11 cellular contexts compared by ENCODE assay signal in genomic region chr3:71695000-71695482, GRCh38. TPM values are rescaled to one million over a fixed set of nuclear protein-coding genes. Genes with fewer than 3 reads are reported as not detected.
DNase-seq lines count a peak whose midpoint lies in the region; TF ChIP-seq lines count a peak whose summit lies in the region.
"Had no signal": no experiment of that assay in that cellular context is flagged by ENCODE, and none has a peak within 500 bp of the region (broad histone marks: within the 10 kb centered on the region; RNA-seq: fewer than 3 reads in every experiment).

No MANE protein-coding gene starts in this region.

- no peaks in the 10 kb centered on the region for H3K36me3 ChIP-seq in muscle layer of duodenum (ENCODE audit: control insufficient read depth in 1 of 2, insufficient read depth in 2 of 2, low read length in 2 of 2)
- peaks cover 0 to 19% (median 0%) of the 10 kb centered on the region in 3 donors for H3K36me3 ChIP-seq in tibial nerve

- H3K9me3 ChIP-seq in muscle layer of duodenum (ENCODE audit: control insufficient read depth in 1 of 2, low read length in 2 of 2) = no peaks in the 10 kb centered on the region
- H3K9me3 ChIP-seq in tibial nerve = no peaks in the 10 kb centered on the region

- no peak for TF ChIP-seq CTCF in tibial nerve (IDR thresholded peaks at IDR 0.05)

- H3K27ac ChIP-seq in muscle layer of duodenum (ENCODE audit: low read length) (peak overlapping the region; percentile 41), tibial nerve (peak overlapping the region; percentile 51 to 83 (median 70))

- H3K27me3 ChIP-seq in muscle layer of duodenum (ENCODE audit: low read depth, low read length) (no peaks in the 10 kb centered on the region), tibial nerve (no peaks in the 10 kb centered on the region)

- peak in 1 of 2 donors; percentile 60 for TF ChIP-seq EP300 in tibial nerve (IDR thresholded peaks at IDR 0.05)

- in situ Hi-C loops in SK-MEL-5 (cut with HindIII; ENCODE audit: low pct_unique_long_range_greater_than_20kb, low sequenced_read_pairs) = no loop called here

- H3K4me1 ChIP-seq in muscle layer of duodenum (ENCODE audit: control insufficient read depth in 1 of 2, insufficient read depth in 2 of 2, low read length in 2 of 2) (peaks cover 24 to 30% of the 10 kb centered on the region in 2 donors), tibial nerve (peaks cover 0 to 56% (median 16%) of the 10 kb centered on the region in 4 donors)

- H3K4me3 ChIP-seq in muscle layer of duodenum (ENCODE audit: low read depth in 1 of 2, low read length in 2 of 2) (peak overlapping the region in 1 of 2 donors; percentile 17), tibial nerve (peak overlapping the region in 1 of 4 donors; percentile 5)

- no peak for TF ChIP-seq POLR2A in tibial nerve (IDR thresholded peaks at IDR 0.05)

- WGBS in tibial nerve, 2 donors = 38 to 41% methylated on average over 7 of the region's 7 CpGs

- peak; percentile 89 for DNase-seq in SK-MEL-5 (ENCODE audit: low read depth, low spot score)
- peak; percentile 85 for DNase-seq in foreskin melanocyte
- DNase-seq in tibial nerve (ENCODE audit: low spot score in 2 of 2) = no peak
- DNase-seq in NCI-H446 treated with DMSO at 0.1 percent for 48 hours (lab: John Stamatoyannopoulos, UW) = no peak
- no peak for DNase-seq in NCI-H2081 (lab: John Stamatoyannopoulos, UW)
- no peak for DNase-seq in RPMI8226
- no peak for DNase-seq in T-helper 1 cell
- DNase-seq: activated CD8-positive, alpha-beta T cell treated with anti-CD3 and anti-CD28 coated beads, Interleukin-2, amount 10 ng/mL, durations not matched to agents 7 days and 5 days; stimulated activated naive CD8-positive, alpha-beta T cell treated with anti-CD3 and anti-CD28 coated beads, Interleukin-15, amount 100 ng/mL, for 72 hours had no signal

RNA-seq across cellular contexts. Expression of gene EIF4E3, which starts 30.2 kb away (rescaled TPM):
- 4.1 and 4.4 TPM in 2 replicates for total RNA-seq in SK-MEL-5 (2014; rRNA removed; shearing (Covaris generic))
- 8.6 and 10.8 TPM in 2 replicates for polyA plus RNA-seq in SK-MEL-5 (2015; cell fraction: cytosol; rRNA removed)
- 9.6 and 21.0 TPM in 2 replicates for polyA plus RNA-seq in SK-MEL-5 (2015; cell fraction: nucleus; rRNA removed)
- total RNA-seq in tibial nerve = 10 to 100 TPM; 11.2 to 23.8 (median 16.0) TPM

RNA-seq across cellular contexts. Expression of gene GPR27, which starts 58.6 kb away (rescaled TPM):
- 0.66 and 0.93 TPM in 2 replicates for total RNA-seq in SK-MEL-5 (2014; rRNA removed; shearing (Covaris generic))
- 2.3 and 2.9 TPM in 2 replicates for polyA plus RNA-seq in SK-MEL-5 (2015; cell fraction: cytosol; rRNA removed)
- polyA plus RNA-seq in SK-MEL-5 (2015; cell fraction: nucleus; rRNA removed) = 0.22 and 0.44 TPM in 2 replicates
- total RNA-seq in tibial nerve = 1 to 10 TPM; 2.9 to 6.9 (median 4.0) TPM
- total RNA-seq: dermis blood vessel endothelial cell had no signal

Comparison
In these comparisons a context has a peak if more than half of its experiments do, and no peak if none do; other contexts are left out.
1. DNase-seq: peak in SK-MEL-5 (single experiment) and foreskin melanocyte (single experiment); none in tibial nerve (0 of 2), NCI-H446 treated with DMSO at 0.1 percent for 48 hours (single experiment), NCI-H2081 (0 of 2), RPMI8226 (single experiment) and T-helper 1 cell (0 of 5).